1 cellular context compared by ENCODE assay signal in genomic region chr19:6480843-6481415, GRCh38.
TF ChIP-seq lines count a peak whose summit lies in the region.

No MANE protein-coding gene starts in this region.

TF ChIP-seq in K562, 482 proteins besides CTCF, POLR2A, EP300 and RAD21:
- no peak for TF ChIP-seq YBX1 (IDR thresholded peaks at IDR 0.05)
- no peak for TF ChIP-seq ZNF449 (CRISPR knock-in tag; IDR thresholded peaks at IDR 0.05)
- no peak for TF ChIP-seq SOX6 (IDR thresholded peaks at IDR 0.05)
- TF ChIP-seq TARDBP (IDR thresholded peaks at IDR 0.05) = no peak
- no peak for TF ChIP-seq POLR3A (IDR thresholded peaks at IDR 0.05; ENCODE audit: borderline replicate concordance, extremely low read depth, insufficient read depth, insufficient read length)
- no peak for TF ChIP-seq ZKSCAN1 (IDR thresholded peaks at IDR 0.05; ENCODE audit: low read depth, low read length)
- no peak for TF ChIP-seq ZNF133 (CRISPR knock-in tag; IDR thresholded peaks at IDR 0.05)
- TF ChIP-seq POLR2G (IDR thresholded peaks at IDR 0.05; ENCODE audit: low read depth, low read length) = no peak
- no peak for TF ChIP-seq ZKSCAN3 (CRISPR knock-in tag; IDR thresholded peaks at IDR 0.05)
- no peak for TF ChIP-seq RUNX1 (IDR thresholded peaks at IDR 0.05; ENCODE audit: low read depth)
- TF ChIP-seq BACH1 (tag; IDR thresholded peaks at IDR 0.05) = no peak
- TF ChIP-seq SETDB1 (IDR thresholded peaks at IDR 0.05; ENCODE audit: low read length) = no peak
- TF ChIP-seq BRD4 (IDR thresholded peaks at IDR 0.05) = no peak
